1 cellular context compared by ENCODE assay signal in genomic region chr2:224017976-224018375, GRCh38.
TF ChIP-seq lines count a peak whose summit lies in the region.

No MANE protein-coding gene starts in this region.

TF ChIP-seq in WTC11, 78 proteins besides CTCF, POLR2A, EP300 and RAD21 (continued from another document):
- TF ChIP-seq ARID4B (CRISPR knock-in tag; IDR thresholded peaks at IDR 0.05; ENCODE audit: borderline replicate concordance), result no peak
- TF ChIP-seq ZNF416 (CRISPR knock-in tag; IDR thresholded peaks at IDR 0.05), result no peak
